Comparison of ENCODE assay signal across 8 cellular contexts in the genomic region with DNA sequence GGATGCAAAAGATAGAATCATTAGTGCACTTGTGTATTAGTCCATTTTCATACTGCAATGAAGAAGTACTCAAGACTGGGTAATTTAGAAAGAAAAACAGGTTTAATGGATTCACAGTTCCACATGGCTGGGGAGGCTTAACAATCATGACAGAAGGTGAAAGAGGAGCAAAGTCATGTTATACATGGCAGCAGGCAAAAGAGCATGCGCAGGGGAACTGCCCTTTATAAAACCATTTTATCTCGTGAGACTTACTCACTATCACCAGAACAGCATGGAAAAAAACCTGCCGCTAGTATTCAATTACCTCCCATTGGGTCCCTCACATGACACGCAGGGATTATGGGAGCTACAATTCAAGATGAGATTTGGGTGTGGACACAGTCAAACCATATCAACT.
"Had no signal": no experiment of that assay in that cellular context is flagged by ENCODE, and none has a peak within 500 bp of the region (broad histone marks: within the 10 kb centered on the region; RNA-seq: fewer than 3 reads in every experiment).

No MANE protein-coding gene starts in this region.

- ATAC-seq: GM12878 had no signal

- H3K4me3 ChIP-seq: GM12878 had no signal

- FAIRE-seq: G401.6, GM12878, GM12891, GM12892, GM18507, GM19239 had no signal

- DNase-seq: GDM1, GF-D8 had no signal
